ENCODE assay signal across 1 cellular context in the genomic region with DNA sequence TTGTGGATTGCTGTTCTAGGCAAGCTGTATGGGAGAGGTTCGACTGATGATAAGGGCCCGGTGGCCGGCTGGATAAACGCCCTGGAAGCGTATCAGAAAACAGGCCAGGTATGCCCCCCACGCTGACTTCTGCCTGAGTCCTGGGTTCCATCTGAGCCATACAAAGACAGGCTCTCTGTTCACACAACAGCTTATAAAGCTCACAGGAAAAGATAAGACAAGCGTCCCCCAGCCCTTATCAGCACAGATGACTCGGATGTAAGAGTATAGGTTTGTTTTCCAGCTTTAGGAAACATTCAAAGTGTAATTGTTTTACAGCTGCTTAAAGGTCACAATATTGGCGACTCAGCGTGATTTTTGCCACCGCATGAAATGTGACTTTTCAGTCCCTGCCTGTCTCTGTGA.
A peak's percentile ranks its signal among the peaks of the same experiment; 100 is the strongest.
TF ChIP-seq lines count a peak whose summit lies in the region.

No MANE protein-coding gene starts in this region.

TF ChIP-seq in K562, 482 proteins besides CTCF, POLR2A, EP300 and RAD21 (continues in another document):
- peak; percentile 76 for TF ChIP-seq CBFA2T3 (IDR thresholded peaks at IDR 0.05)
- TF ChIP-seq JUND (IDR thresholded peaks at IDR 0.05; ENCODE audit: borderline replicate concordance, low read depth, low read length) = no peak
- no peak for TF ChIP-seq JUND (tag; IDR thresholded peaks at IDR 0.05; ENCODE audit: borderline replicate concordance, low read depth, low read length)
- no peak for TF ChIP-seq RFX1 (IDR thresholded peaks at IDR 0.05)
- no peak for TF ChIP-seq DMBX1 (CRISPR knock-in tag; IDR thresholded peaks at IDR 0.05; ENCODE audit: borderline replicate concordance)
- no peak for TF ChIP-seq RNF2 (IDR thresholded peaks at IDR 0.05)
- TF ChIP-seq HOXB6 (CRISPR knock-in tag; IDR thresholded peaks at IDR 0.05; ENCODE audit: borderline replicate concordance) = no peak
- no peak for TF ChIP-seq ZNF644 (tag; IDR thresholded peaks at IDR 0.05; ENCODE audit: low read depth)
- TF ChIP-seq POLR2AphosphoS5 (IDR thresholded peaks at IDR 0.05; ENCODE audit: control insufficient read depth, insufficient read depth, low read depth, low read length) = peak; percentile 24; the same call in 1 of the 2 replicates
- TF ChIP-seq, protein P1, sequence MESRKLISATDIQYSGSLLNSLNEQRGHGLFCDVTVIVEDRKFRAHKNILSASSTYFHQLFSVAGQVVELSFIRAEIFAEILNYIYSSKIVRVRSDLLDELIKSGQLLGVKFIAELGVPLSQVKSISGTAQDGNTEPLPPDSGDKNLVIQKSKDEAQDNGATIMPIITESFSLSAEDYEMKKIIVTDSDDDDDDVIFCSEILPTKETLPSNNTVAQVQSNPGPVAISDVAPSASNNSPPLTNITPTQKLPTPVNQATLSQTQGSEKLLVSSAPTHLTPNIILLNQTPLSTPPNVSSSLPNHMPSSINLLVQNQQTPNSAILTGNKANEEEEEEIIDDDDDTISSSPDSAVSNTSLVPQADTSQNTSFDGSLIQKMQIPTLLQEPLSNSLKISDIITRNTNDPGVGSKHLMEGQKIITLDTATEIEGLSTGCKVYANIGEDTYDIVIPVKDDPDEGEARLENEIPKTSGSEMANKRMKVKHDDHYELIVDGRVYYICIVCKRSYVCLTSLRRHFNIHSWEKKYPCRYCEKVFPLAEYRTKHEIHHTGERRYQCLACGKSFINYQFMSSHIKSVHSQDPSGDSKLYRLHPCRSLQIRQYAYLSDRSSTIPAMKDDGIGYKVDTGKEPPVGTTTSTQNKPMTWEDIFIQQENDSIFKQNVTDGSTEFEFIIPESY (CRISPR knock-in tag; IDR thresholded peaks at IDR 0.05) = no peak
- no peak for TF ChIP-seq CSDE1 (IDR thresholded peaks at IDR 0.05)
- TF ChIP-seq ZNF445 (CRISPR knock-in tag; IDR thresholded peaks at IDR 0.05; ENCODE audit: low read depth) = no peak
- no peak for TF ChIP-seq XRCC5 (IDR thresholded peaks at IDR 0.05; ENCODE audit: low read depth, low read length)
- no peak for TF ChIP-seq HDAC6 (IDR thresholded peaks at IDR 0.05; ENCODE audit: low read depth, low read length)
- TF ChIP-seq, protein P2, sequence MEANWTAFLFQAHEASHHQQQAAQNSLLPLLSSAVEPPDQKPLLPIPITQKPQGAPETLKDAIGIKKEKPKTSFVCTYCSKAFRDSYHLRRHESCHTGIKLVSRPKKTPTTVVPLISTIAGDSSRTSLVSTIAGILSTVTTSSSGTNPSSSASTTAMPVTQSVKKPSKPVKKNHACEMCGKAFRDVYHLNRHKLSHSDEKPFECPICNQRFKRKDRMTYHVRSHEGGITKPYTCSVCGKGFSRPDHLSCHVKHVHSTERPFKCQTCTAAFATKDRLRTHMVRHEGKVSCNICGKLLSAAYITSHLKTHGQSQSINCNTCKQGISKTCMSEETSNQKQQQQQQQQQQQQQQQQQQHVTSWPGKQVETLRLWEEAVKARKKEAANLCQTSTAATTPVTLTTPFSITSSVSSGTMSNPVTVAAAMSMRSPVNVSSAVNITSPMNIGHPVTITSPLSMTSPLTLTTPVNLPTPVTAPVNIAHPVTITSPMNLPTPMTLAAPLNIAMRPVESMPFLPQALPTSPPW (CRISPR knock-in tag; IDR thresholded peaks at IDR 0.05) = no peak
- no peak for TF ChIP-seq STAT5A (IDR thresholded peaks at IDR 0.05; ENCODE audit: borderline replicate concordance, low read length)
- TF ChIP-seq CBFB (CRISPR knock-in tag; IDR thresholded peaks at IDR 0.05) = no peak
- no peak for TF ChIP-seq NCOA1 (IDR thresholded peaks at IDR 0.05; ENCODE audit: low read depth)
- TF ChIP-seq, protein P3, sequence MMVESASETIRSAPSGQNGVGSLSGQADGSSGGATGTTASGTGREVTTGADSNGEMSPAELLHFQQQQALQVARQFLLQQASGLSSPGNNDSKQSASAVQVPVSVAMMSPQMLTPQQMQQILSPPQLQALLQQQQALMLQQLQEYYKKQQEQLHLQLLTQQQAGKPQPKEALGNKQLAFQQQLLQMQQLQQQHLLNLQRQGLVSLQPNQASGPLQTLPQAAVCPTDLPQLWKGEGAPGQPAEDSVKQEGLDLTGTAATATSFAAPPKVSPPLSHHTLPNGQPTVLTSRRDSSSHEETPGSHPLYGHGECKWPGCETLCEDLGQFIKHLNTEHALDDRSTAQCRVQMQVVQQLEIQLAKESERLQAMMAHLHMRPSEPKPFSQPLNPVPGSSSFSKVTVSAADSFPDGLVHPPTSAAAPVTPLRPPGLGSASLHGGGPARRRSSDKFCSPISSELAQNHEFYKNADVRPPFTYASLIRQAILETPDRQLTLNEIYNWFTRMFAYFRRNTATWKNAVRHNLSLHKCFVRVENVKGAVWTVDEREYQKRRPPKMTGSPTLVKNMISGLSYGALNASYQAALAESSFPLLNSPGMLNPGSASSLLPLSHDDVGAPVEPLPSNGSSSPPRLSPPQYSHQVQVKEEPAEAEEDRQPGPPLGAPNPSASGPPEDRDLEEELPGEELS (CRISPR knock-in tag; IDR thresholded peaks at IDR 0.05; ENCODE audit: borderline replicate concordance) = no peak
- TF ChIP-seq FIP1L1 (IDR thresholded peaks at IDR 0.05; ENCODE audit: low read depth, low read length, poor library complexity, severe bottlenecking) = no peak
- TF ChIP-seq ELF2 (CRISPR knock-in tag; IDR thresholded peaks at IDR 0.05) = no peak
- no peak for TF ChIP-seq ZNF197 (CRISPR knock-in tag; IDR thresholded peaks at IDR 0.05; ENCODE audit: low read depth)
- no peak for TF ChIP-seq EGR1 (conservative IDR thresholded peaks at IDR 0.05)
- TF ChIP-seq NR2F6 (CRISPR knock-in tag; IDR thresholded peaks at IDR 0.05) = no peak
- no peak for TF ChIP-seq ZC3H4 (CRISPR knock-in tag; IDR thresholded peaks at IDR 0.05; ENCODE audit: borderline replicate concordance)
- TF ChIP-seq PHB2 (IDR thresholded peaks at IDR 0.05; ENCODE audit: low read depth) = no peak
- TF ChIP-seq, protein P4, sequence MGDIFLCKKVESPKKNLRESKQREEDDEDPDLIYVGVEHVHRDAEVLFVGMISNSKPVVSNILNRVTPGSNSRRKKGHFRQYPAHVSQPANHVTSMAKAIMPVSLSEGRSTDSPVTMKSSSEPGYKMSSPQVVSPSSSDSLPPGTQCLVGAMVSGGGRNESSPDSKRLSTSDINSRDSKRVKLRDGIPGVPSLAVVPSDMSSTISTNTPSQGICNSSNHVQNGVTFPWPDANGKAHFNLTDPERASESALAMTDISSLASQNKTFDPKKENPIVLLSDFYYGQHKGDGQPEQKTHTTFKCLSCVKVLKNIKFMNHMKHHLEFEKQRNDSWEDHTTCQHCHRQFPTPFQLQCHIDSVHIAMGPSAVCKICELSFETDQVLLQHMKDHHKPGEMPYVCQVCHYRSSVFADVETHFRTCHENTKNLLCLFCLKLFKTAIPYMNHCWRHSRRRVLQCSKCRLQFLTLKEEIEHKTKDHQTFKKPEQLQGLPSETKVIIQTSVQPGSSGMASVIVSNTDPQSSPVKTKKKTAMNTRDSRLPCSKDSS (IDR thresholded peaks at IDR 0.05; ENCODE audit: low read depth, partially characterized antibody) = no peak
- TF ChIP-seq WHSC1 (IDR thresholded peaks at IDR 0.05; ENCODE audit: low read length) = no peak
- no peak for TF ChIP-seq EZH2 (IDR thresholded peaks at IDR 0.05; ENCODE audit: borderline replicate concordance, low read depth, low read length)
- TF ChIP-seq ZBED1 (IDR thresholded peaks at IDR 0.05) = no peak
- peak; percentile 70 for TF ChIP-seq TCF3 (CRISPR knock-in tag; IDR thresholded peaks at IDR 0.05)
- peak; percentile 49; the same call in 1 of the 2 replicates for TF ChIP-seq ARID1B (IDR thresholded peaks at IDR 0.05)
- TF ChIP-seq CAMTA2 (CRISPR knock-in tag; conservative IDR thresholded peaks at IDR 0.05) = no peak
- TF ChIP-seq ZNF316 (IDR thresholded peaks at IDR 0.05) = peak; percentile 86
- no peak for TF ChIP-seq ZNF766 (CRISPR knock-in tag; conservative IDR thresholded peaks at IDR 0.05)
- TF ChIP-seq, protein P5, sequence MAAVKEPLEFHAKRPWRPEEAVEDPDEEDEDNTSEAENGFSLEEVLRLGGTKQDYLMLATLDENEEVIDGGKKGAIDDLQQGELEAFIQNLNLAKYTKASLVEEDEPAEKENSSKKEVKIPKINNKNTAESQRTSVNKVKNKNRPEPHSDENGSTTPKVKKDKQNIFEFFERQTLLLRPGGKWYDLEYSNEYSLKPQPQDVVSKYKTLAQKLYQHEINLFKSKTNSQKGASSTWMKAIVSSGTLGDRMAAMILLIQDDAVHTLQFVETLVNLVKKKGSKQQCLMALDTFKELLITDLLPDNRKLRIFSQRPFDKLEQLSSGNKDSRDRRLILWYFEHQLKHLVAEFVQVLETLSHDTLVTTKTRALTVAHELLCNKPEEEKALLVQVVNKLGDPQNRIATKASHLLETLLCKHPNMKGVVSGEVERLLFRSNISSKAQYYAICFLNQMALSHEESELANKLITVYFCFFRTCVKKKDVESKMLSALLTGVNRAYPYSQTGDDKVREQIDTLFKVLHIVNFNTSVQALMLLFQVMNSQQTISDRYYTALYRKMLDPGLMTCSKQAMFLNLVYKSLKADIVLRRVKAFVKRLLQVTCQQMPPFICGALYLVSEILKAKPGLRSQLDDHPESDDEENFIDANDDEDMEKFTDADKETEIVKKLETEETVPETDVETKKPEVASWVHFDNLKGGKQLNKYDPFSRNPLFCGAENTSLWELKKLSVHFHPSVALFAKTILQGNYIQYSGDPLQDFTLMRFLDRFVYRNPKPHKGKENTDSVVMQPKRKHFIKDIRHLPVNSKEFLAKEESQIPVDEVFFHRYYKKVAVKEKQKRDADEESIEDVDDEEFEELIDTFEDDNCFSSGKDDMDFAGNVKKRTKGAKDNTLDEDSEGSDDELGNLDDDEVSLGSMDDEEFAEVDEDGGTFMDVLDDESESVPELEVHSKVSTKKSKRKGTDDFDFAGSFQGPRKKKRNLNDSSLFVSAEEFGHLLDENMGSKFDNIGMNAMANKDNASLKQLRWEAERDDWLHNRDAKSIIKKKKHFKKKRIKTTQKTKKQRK (IDR thresholded peaks at IDR 0.05; ENCODE audit: borderline replicate concordance, low read depth, low read length) = no peak
- TF ChIP-seq HIVEP1 (CRISPR knock-in tag; IDR thresholded peaks at IDR 0.05) = no peak
- TF ChIP-seq, protein P6, sequence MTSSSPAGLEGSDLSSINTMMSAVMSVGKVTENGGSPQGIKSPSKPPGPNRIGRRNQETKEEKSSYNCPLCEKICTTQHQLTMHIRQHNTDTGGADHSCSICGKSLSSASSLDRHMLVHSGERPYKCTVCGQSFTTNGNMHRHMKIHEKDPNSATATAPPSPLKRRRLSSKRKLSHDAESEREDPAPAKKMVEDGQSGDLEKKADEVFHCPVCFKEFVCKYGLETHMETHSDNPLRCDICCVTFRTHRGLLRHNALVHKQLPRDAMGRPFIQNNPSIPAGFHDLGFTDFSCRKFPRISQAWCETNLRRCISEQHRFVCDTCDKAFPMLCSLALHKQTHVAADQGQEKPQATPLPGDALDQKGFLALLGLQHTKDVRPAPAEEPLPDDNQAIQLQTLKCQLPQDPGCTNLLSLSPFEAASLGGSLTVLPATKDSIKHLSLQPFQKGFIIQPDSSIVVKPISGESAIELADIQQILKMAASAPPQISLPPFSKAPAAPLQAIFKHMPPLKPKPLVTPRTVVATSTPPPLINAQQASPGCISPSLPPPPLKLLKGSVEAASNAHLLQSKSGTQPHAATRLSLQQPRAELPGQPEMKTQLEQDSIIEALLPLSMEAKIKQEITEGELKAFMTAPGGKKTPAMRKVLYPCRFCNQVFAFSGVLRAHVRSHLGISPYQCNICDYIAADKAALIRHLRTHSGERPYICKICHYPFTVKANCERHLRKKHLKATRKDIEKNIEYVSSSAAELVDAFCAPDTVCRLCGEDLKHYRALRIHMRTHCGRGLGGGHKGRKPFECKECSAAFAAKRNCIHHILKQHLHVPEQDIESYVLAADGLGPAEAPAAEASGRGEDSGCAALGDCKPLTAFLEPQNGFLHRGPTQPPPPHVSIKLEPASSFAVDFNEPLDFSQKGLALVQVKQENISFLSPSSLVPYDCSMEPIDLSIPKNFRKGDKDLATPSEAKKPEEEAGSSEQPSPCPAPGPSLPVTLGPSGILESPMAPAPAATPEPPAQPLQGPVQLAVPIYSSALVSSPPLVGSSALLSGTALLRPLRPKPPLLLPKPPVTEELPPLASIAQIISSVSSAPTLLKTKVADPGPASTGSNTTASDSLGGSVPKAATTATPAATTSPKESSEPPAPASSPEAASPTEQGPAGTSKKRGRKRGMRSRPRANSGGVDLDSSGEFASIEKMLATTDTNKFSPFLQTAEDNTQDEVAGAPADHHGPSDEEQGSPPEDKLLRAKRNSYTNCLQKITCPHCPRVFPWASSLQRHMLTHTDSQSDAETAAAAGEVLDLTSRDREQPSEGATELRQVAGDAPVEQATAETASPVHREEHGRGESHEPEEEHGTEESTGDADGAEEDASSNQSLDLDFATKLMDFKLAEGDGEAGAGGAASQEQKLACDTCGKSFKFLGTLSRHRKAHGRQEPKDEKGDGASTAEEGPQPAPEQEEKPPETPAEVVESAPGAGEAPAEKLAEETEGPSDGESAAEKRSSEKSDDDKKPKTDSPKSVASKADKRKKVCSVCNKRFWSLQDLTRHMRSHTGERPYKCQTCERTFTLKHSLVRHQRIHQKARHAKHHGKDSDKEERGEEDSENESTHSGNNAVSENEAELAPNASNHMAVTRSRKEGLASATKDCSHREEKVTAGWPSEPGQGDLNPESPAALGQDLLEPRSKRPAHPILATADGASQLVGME (CRISPR knock-in tag; IDR thresholded peaks at IDR 0.05) = no peak
- no peak for TF ChIP-seq SIRT6 (IDR thresholded peaks at IDR 0.05; ENCODE audit: low read depth, low read length)
- TF ChIP-seq ADNP (tag; IDR thresholded peaks at IDR 0.05) = no peak
- TF ChIP-seq DPF2 (IDR thresholded peaks at IDR 0.05) = 0 out of 2 replicates have a peak, but pooled peaks have one; percentile 22
- TF ChIP-seq ESRRA (IDR thresholded peaks at IDR 0.05; ENCODE audit: borderline replicate concordance, low read depth) = no peak
- TF ChIP-seq, protein P7, sequence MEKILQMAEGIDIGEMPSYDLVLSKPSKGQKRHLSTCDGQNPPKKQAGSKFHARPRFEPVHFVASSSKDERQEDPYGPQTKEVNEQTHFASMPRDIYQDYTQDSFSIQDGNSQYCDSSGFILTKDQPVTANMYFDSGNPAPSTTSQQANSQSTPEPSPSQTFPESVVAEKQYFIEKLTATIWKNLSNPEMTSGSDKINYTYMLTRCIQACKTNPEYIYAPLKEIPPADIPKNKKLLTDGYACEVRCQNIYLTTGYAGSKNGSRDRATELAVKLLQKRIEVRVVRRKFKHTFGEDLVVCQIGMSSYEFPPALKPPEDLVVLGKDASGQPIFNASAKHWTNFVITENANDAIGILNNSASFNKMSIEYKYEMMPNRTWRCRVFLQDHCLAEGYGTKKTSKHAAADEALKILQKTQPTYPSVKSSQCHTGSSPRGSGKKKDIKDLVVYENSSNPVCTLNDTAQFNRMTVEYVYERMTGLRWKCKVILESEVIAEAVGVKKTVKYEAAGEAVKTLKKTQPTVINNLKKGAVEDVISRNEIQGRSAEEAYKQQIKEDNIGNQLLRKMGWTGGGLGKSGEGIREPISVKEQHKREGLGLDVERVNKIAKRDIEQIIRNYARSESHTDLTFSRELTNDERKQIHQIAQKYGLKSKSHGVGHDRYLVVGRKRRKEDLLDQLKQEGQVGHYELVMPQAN (IDR thresholded peaks at IDR 0.05; ENCODE audit: borderline replicate concordance) = no peak
- TF ChIP-seq HNRNPLL (IDR thresholded peaks at IDR 0.05; ENCODE audit: low read depth, low read length, poor library complexity, severe bottlenecking) = no peak
- TF ChIP-seq ZNF668 (CRISPR knock-in tag; IDR thresholded peaks at IDR 0.05) = no peak
- TF ChIP-seq ZNF778 (CRISPR knock-in tag; IDR thresholded peaks at IDR 0.05) = no peak
- no peak for TF ChIP-seq NFXL1 (CRISPR knock-in tag; IDR thresholded peaks at IDR 0.05)
- peak; percentile 30; the same call in 1 of the 2 replicates for TF ChIP-seq SOX6 (IDR thresholded peaks at IDR 0.05)
- TF ChIP-seq MTA2 (IDR thresholded peaks at IDR 0.05; ENCODE audit: low read depth) = no peak
- TF ChIP-seq HDGF (IDR thresholded peaks at IDR 0.05) = no peak
- TF ChIP-seq CBFA2T2 (conservative IDR thresholded peaks at IDR 0.05) = peak; percentile 58
- TF ChIP-seq TEAD1 (CRISPR knock-in tag; IDR thresholded peaks at IDR 0.05) = no peak
- peak; percentile 63 for TF ChIP-seq MAFG (tag; conservative IDR thresholded peaks at IDR 0.05)
